9 cellular contexts compared by ENCODE assay signal in genomic region chr12:110591508-110592051, GRCh38. TPM values are rescaled to one million over a fixed set of nuclear protein-coding genes. Genes with fewer than 3 reads are reported as not detected.
DNase-seq lines count a peak whose midpoint lies in the region; ATAC-seq and TF ChIP-seq lines count a peak whose summit lies in the region.
"Had no signal": no experiment of that assay in that cellular context is flagged by ENCODE, and none has a peak within 500 bp of the region (broad histone marks: within the 10 kb centered on the region; RNA-seq: fewer than 3 reads in every experiment).

No MANE protein-coding gene starts in this region.

- H3K27ac ChIP-seq in OCI-LY7 (ENCODE audit: low read depth, low read length, poor library complexity, severe bottlenecking) = peak overlapping the region; percentile 31
- H3K27ac ChIP-seq in cardiac muscle cell = peak overlapping the region; percentile 76
- peak overlapping the region; percentile 46 to 58 (median 52) for H3K27ac ChIP-seq in sigmoid colon

- BruUV-seq in OCI-LY7 (replicated peaks; lab: Mats Ljungman, UMichigan) = no TSS peak

- H4K20me1 ChIP-seq in OCI-LY7 (ENCODE audit: insufficient read depth, low read length) = no peaks in the 10 kb centered on the region

- CTCF ChIA-PET in OCI-LY7 (lab: Charles Lee; ENCODE audit: unreplicated experiment) = interaction anchor here (0.6 kb wide), 1 partner anchor 106 kb away, joined by 3 read pairs; no protein-coding TSS in a partner anchor

- no peak for DNase-seq in OCI-LY7 (ENCODE audit: low spot score)
- DNase-seq in cardiac muscle cell (ENCODE audit: low read depth in 1 of 2, low spot score in 1 of 2) = peak in 1 of 2 donors; percentile 39
- no peak for DNase-seq in sigmoid colon
- no peak for DNase-seq in COR-L47 (lab: John Stamatoyannopoulos, UW)
- DNase-seq: NCI-H82, occipital lobe had no signal

- no peak overlapping the region for H3K4me3 ChIP-seq in OCI-LY7 (ENCODE audit: low read depth, low read length, poor library complexity, severe bottlenecking)
- no peak overlapping the region for H3K4me3 ChIP-seq in cardiac muscle cell
- H3K4me3 ChIP-seq in sigmoid colon = no peak overlapping the region

- peak overlapping the region; percentile 85 for H2AFZ ChIP-seq in OCI-LY7 (ENCODE audit: low read length)

- TF ChIP-seq CTCF in OCI-LY7 (conservative IDR thresholded peaks at IDR 0.05; ENCODE audit: low read length) = no peak
- TF ChIP-seq CTCF in cardiac muscle cell (IDR thresholded peaks at IDR 0.05; ENCODE audit: low read depth, low read length) = no peak
- no peak for TF ChIP-seq CTCF in sigmoid colon (IDR thresholded peaks at IDR 0.05)

- no peak for TF ChIP-seq EP300 in sigmoid colon (IDR thresholded peaks at IDR 0.05)

- ATAC-seq in HG03175 (IDR thresholded peaks at IDR 0.05; ENCODE audit: unreplicated experiment) (peak; percentile 22), HG02610 (IDR thresholded peaks at IDR 0.05; ENCODE audit: unreplicated experiment) (no peak), HG02973 (IDR thresholded peaks at IDR 0.05; ENCODE audit: unreplicated experiment) (no peak)

- intact Hi-C loops in OCI-LY7 (cut with micrococcal nuclease; ENCODE audit: unreplicated experiment) = no loop called here
- intact Hi-C loops in sigmoid colon (cut with DNase I) = no loop called here

- H3K9me3 ChIP-seq in OCI-LY7 (ENCODE audit: low read length) (no peaks in the 10 kb centered on the region), cardiac muscle cell (ENCODE audit: low read depth) (no peaks in the 10 kb centered on the region), sigmoid colon (no peaks in the 10 kb centered on the region)

- WGBS in sigmoid colon, 2 donors = 18 to 63% methylated on average over 7 of the region's 7 CpGs

- TF ChIP-seq POLR2A in sigmoid colon (IDR thresholded peaks at IDR 0.05) = no peak

- H3K9me2 ChIP-seq in OCI-LY7 (ENCODE audit: insufficient read depth, low read length) = no peaks in the 10 kb centered on the region

- H3K36me3 ChIP-seq in OCI-LY7 (ENCODE audit: insufficient read depth, low read length) = no peaks in the 10 kb centered on the region
- no peaks in the 10 kb centered on the region for H3K36me3 ChIP-seq in cardiac muscle cell
- no peaks in the 10 kb centered on the region for H3K36me3 ChIP-seq in sigmoid colon

- H3K4me1 ChIP-seq in OCI-LY7 (ENCODE audit: insufficient read depth, low read length, poor library complexity, severe bottlenecking) (peaks cover 17% of the 10 kb centered on the region), cardiac muscle cell (ENCODE audit: low read depth) (peaks cover 14% of the 10 kb centered on the region), sigmoid colon (peaks cover 0 to 9% (median 3%) of the 10 kb centered on the region in 4 donors)

- H3K79me2 ChIP-seq in OCI-LY7 (ENCODE audit: insufficient read depth, low read depth, low read length) = no peaks in the 10 kb centered on the region

- peak overlapping the region; percentile 45; the same call in 1 of the 2 replicates for H3K4me2 ChIP-seq in OCI-LY7 (ENCODE audit: low read length)

- POLR2A ChIA-PET in OCI-LY7 (lab: Charles Lee) = interaction anchor here (0.5 to 1.2 kb wide), 9 partner anchors 16 to 136 kb away, joined by 3 to 7 read pairs (median 4); no protein-coding TSS in a partner anchor

- no peaks in the 10 kb centered on the region for H3K27me3 ChIP-seq in cardiac muscle cell
- no peaks in the 10 kb centered on the region for H3K27me3 ChIP-seq in sigmoid colon

RNA-seq across cellular contexts. Expression of gene PPTC7, which starts 8.5 kb away (rescaled TPM):
- 8.3 and 11.4 TPM in 2 replicates for total RNA-seq in OCI-LY7 (2014; rRNA removed; shearing (Covaris generic))
- total RNA-seq in OCI-LY7 (2022) = 29.7 and 30.6 TPM in 2 replicates
- total RNA-seq in cardiac muscle cell = 15.3 and 21.7 TPM in 2 replicates
- polyA plus RNA-seq in cardiac muscle cell = 16.3 and 24.8 TPM in 2 replicates
- 10 to 100 TPM; 19.4 to 30.3 (median 22.5) TPM for total RNA-seq in sigmoid colon
- 10 to 100 TPM; 16.1 to 24.5 (median 18.6) TPM for polyA plus RNA-seq in sigmoid colon

RNA-seq across cellular contexts. Expression of gene TCTN1, which starts 22.3 kb away (rescaled TPM):
- 4.0 and 8.7 TPM in 2 replicates for total RNA-seq in OCI-LY7 (2014; rRNA removed; shearing (Covaris generic))
- total RNA-seq in OCI-LY7 (2022) (19.9 and 21.0 TPM in 2 replicates), cardiac muscle cell (35.1 and 54.1 TPM in 2 replicates), sigmoid colon (10 to 100 TPM; 34.6 to 38.6 (median 35.6) TPM)
- polyA plus RNA-seq in cardiac muscle cell (49.1 and 70.3 TPM in 2 replicates), sigmoid colon (1 to 10 TPM in 2 of 3 donors, under 1 TPM in 1; 0.92 to 8.7 (median 6.6) TPM)
